ENCODE assay signal across 21 cellular contexts in genomic region chr4:8676676-8677075, GRCh38.
A peak's percentile ranks its signal among the peaks of the same experiment; 100 is the strongest.
DNase-seq lines count a peak whose midpoint lies in the region; ATAC-seq, FAIRE-seq and TF ChIP-seq lines count a peak whose summit lies in the region.
"Had no signal": no experiment of that assay in that cellular context is flagged by ENCODE, and none has a peak within 500 bp of the region (broad histone marks: within the 10 kb centered on the region; RNA-seq: fewer than 3 reads in every experiment).

No MANE protein-coding gene starts in this region.

- H3K4me3 ChIP-seq in H7 (ENCODE audit: insufficient read depth, low read depth, low read length) (no peak overlapping the region), sigmoid colon (no peak overlapping the region)
- H3K4me3 ChIP-seq: A549; BLaER1 treated with 17β-estradiol and CSF1 and Interleukin-3, amounts not matched to agents 10 nM and 100 nM; GM23338; HAP-1 had no signal

- TF ChIP-seq POLR2A in sigmoid colon (IDR thresholded peaks at IDR 0.05), result no peak

- H3K4me1 ChIP-seq in sigmoid colon, result no peaks in the 10 kb centered on the region
- H3K4me1 ChIP-seq: A549; BE2C; BLaER1 treated with 17β-estradiol and CSF1 and Interleukin-3, amounts not matched to agents 10 nM and 100 nM; HAP-1 had no signal

- 92% methylated on average over 11 of the region's 11 CpGs for WGBS in sigmoid colon, 2 donors

- H3K27me3 ChIP-seq in H7 (ENCODE audit: control insufficient read depth, insufficient read depth, low read length) (no peaks in the 10 kb centered on the region; the same call in 1 of the 2 replicates), sigmoid colon (peaks cover 0 to 32% (median 0%) of the 10 kb centered on the region in 3 donors)
- H3K27me3 ChIP-seq: BE2C; BLaER1 treated with 17β-estradiol and CSF1 and Interleukin-3, amounts not matched to agents 10 nM and 100 nM had no signal

- intact Hi-C loops in sigmoid colon (cut with DNase I), result no loop called here

- TF ChIP-seq EP300 in sigmoid colon (IDR thresholded peaks at IDR 0.05), result no peak

- no peak for TF ChIP-seq CTCF in sigmoid colon (IDR thresholded peaks at IDR 0.05)

- DNase-seq in H7 (peak; percentile 14), islet precursor cell (peak; percentile 26), sigmoid colon (peak; percentile 45), NCI-H2081 treated with DMSO at 0.1 percent for 48 hours (lab: John Stamatoyannopoulos, UW) (no peak), frontal cortex (ENCODE audit: low spot score in 2 of 2) (no peak)
- DNase-seq: 8988T; ACHN; AML-193; BE2C; CD4-positive, alpha-beta T cell; CD8-positive, alpha-beta memory T cell; DMS53; DMS79 treated with DMSO at 0.1 percent for 48 hours; HFFc6 had no signal

- ATAC-seq in GM21526 (IDR thresholded peaks at IDR 0.05; ENCODE audit: low FRiP score, unreplicated experiment) (no peak), GM21515 (IDR thresholded peaks at IDR 0.05; ENCODE audit: unreplicated experiment) (no peak)
- ATAC-seq: A549, GM23338 had no signal

- H3K9me3 ChIP-seq in sigmoid colon, result peaks cover 0 to 2% (median 0%) of the 10 kb centered on the region in 4 donors
- H3K9me3 ChIP-seq: A549, BE2C, HAP-1 had no signal

- no peak for FAIRE-seq in frontal cortex (lab: Jason Lieb, UNC)
- FAIRE-seq: A549, GM12892 had no signal

- H3K27ac ChIP-seq in sigmoid colon, result no peak overlapping the region
- H3K27ac ChIP-seq: A549; BLaER1 treated with 17β-estradiol and CSF1 and Interleukin-3, amounts not matched to agents 10 nM and 100 nM had no signal

- H3K36me3 ChIP-seq in H7 (replicated peaks; ENCODE audit: control insufficient read depth, insufficient read depth, low read length) (no peaks in the 10 kb centered on the region), sigmoid colon (no peaks in the 10 kb centered on the region)
- H3K36me3 ChIP-seq: BE2C; BLaER1 treated with 17β-estradiol and CSF1 and Interleukin-3, amounts not matched to agents 10 nM and 100 nM; HAP-1 had no signal

Comparison
In these comparisons a context has a peak if more than half of its experiments do, and no peak if none do; other contexts are left out.
1. DNase-seq: peak in H7 (single experiment), islet precursor cell (single experiment) and sigmoid colon (single experiment); none in NCI-H2081 treated with DMSO at 0.1 percent for 48 hours (single experiment) and frontal cortex (0 of 2).